In genomic region chr7:48084727-48085432, GRCh38 we compare ENCODE assay signal across 8 cellular contexts. TPM values are rescaled to one million over a fixed set of nuclear protein-coding genes. Genes with fewer than 3 reads are reported as not detected.
DNase-seq lines count a peak whose midpoint lies in the region; ATAC-seq lines count a peak whose summit lies in the region.

No MANE protein-coding gene starts in this region.

- H3K27ac ChIP-seq in iPS-20b (ENCODE audit: low read length), result peak overlapping the region; percentile 10

- peaks cover 1% of the 10 kb centered on the region; the same call in 1 of the 2 replicates for H3K27me3 ChIP-seq in iPS-20b (ENCODE audit: insufficient read depth, low read length)

- peak overlapping the region; percentile 85 to 94 for H3K27ac Mint-ChIP-seq in activated naive CD4-positive, alpha-beta T cell treated with anti-CD3 and anti-CD28 coated beads, Interleukin-2, amount 50 U/mL, for 72 hours

- H3K4me3 ChIP-seq in iPS-20b (ENCODE audit: low read length), result no peak overlapping the region

- H3K9me3 Mint-ChIP-seq in activated naive CD4-positive, alpha-beta T cell treated with anti-CD3 and anti-CD28 coated beads, Interleukin-2, amount 50 U/mL, for 72 hours, result no peaks in the 10 kb centered on the region

- H3K9ac ChIP-seq in iPS-20b (ENCODE audit: low read depth, low read length), result no peak overlapping the region

- no peaks in the 10 kb centered on the region for H3K36me3 ChIP-seq in iPS-20b (ENCODE audit: insufficient read depth, low read depth, low read length)

- DNase-seq in stimulated activated naive CD4-positive, alpha-beta T cell treated with Interleukin-2 at 50 U/mL for 16 hours (lab: John Stamatoyannopoulos, UW), result peak; percentile 76
- DNase-seq in stimulated activated naive CD4-positive, alpha-beta T cell (lab: John Stamatoyannopoulos, UW), result no peak
- DNase-seq in SIG-M5 treated with dmso at 0.1 percent for 504 hours (lab: John Stamatoyannopoulos, UW; ENCODE audit: unreplicated experiment) (peak; percentile 85), amygdala (lab: John Stamatoyannopoulos, UW) (no peak)
- DNase-seq in activated naive CD4-positive, alpha-beta T cell treated with anti-CD3 and anti-CD28 coated beads, Interleukin-2, amount 50 U/mL, for 72 hours (ENCODE audit: low spot score in 2 of 2), result peak; percentile 71 to 87
- DNase-seq in stimulated activated CD4-positive, alpha-beta T cell treated with anti-CD3 and anti-CD28 coated beads, TNF-alpha, amount 100 ng/mL, for 1 hour (ENCODE audit: low read depth in 3 of 3, low spot score in 1 of 3), result peak in 2 of 3 donors; percentile 46 to 52

- peak; percentile 48 for ATAC-seq in HG03139 (IDR thresholded peaks at IDR 0.05; ENCODE audit: unreplicated experiment)
- peak; percentile 71 to 74 for ATAC-seq in activated naive CD4-positive, alpha-beta T cell treated with anti-CD3 and anti-CD28 coated beads, Interleukin-2, amount 50 U/mL, for 72 hours

- H3K36me3 Mint-ChIP-seq in activated naive CD4-positive, alpha-beta T cell treated with anti-CD3 and anti-CD28 coated beads, Interleukin-2, amount 50 U/mL, for 72 hours, result peaks cover 7 to 9% of the 10 kb centered on the region in 2 donors

- H3K9me3 ChIP-seq in iPS-20b (ENCODE audit: insufficient read depth, low read depth, low read length), result no peaks in the 10 kb centered on the region

- peaks cover 21% of the 10 kb centered on the region for H3K4me1 ChIP-seq in iPS-20b (ENCODE audit: insufficient read depth, low read length)

RNA-seq across cellular contexts. Expression of gene UPP1, which starts 4.2 kb away (rescaled TPM):
- 10 to 100 TPM; 20.0 to 50.1 TPM for total RNA-seq in activated naive CD4-positive, alpha-beta T cell treated with anti-CD3 and anti-CD28 coated beads, Interleukin-2, amount 50 U/mL, for 72 hours

RNA-seq across cellular contexts. Expression of gene C7orf57, which starts 49.5 kb away (rescaled TPM):
- under 1 TPM in 1 of 2 donors, not detected in 1; 0.25 TPM for total RNA-seq in activated naive CD4-positive, alpha-beta T cell treated with anti-CD3 and anti-CD28 coated beads, Interleukin-2, amount 50 U/mL, for 72 hours

RNA-seq across cellular contexts. Expression of gene SUN3, which starts 56.0 kb away (rescaled TPM):
- not detected for total RNA-seq in activated naive CD4-positive, alpha-beta T cell treated with anti-CD3 and anti-CD28 coated beads, Interleukin-2, amount 50 U/mL, for 72 hours

Comparison
In these comparisons a context has a peak if more than half of its experiments do, and no peak if none do; other contexts are left out.
1. DNase-seq: peak in stimulated activated naive CD4-positive, alpha-beta T cell treated with Interleukin-2 at 50 U/mL for 16 hours (single experiment), SIG-M5 treated with dmso at 0.1 percent for 504 hours (single experiment), activated naive CD4-positive, alpha-beta T cell treated with anti-CD3 and anti-CD28 coated beads, Interleukin-2, amount 50 U/mL, for 72 hours (2 of 2) and stimulated activated CD4-positive, alpha-beta T cell treated with anti-CD3 and anti-CD28 coated beads, TNF-alpha, amount 100 ng/mL, for 1 hour (2 of 3); none in stimulated activated naive CD4-positive, alpha-beta T cell (0 of 6) and amygdala (0 of 56).